In the genomic region with DNA sequence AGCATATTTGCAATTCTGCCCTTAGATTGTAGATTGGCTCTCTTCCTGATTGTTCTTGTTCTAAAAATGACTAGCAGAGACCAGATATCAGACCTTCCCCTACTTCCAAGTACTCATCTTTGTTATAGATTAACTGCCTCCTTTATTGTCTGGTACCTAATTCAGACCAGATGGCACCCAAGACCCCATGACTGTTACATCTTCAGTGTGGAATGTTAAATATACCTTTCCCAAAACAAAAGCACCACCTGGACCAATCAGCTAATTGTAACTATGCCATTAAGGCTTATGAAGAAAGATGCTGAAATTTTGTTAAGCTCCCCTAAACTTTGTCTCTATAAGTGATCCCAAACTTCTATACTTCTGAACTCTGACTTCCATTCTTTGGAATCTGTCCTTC, we compare ENCODE assay signal across 20 cellular contexts. TPM values are rescaled to one million over a fixed set of nuclear protein-coding genes. Genes with fewer than 3 reads are reported as not detected.
"Had no signal": no experiment of that assay in that cellular context is flagged by ENCODE, and none has a peak within 500 bp of the region (broad histone marks: within the 10 kb centered on the region; RNA-seq: fewer than 3 reads in every experiment).

No MANE protein-coding gene starts in this region.

- H3K27ac Mint-ChIP-seq: activated naive CD4-positive, alpha-beta T cell treated with anti-CD3 and anti-CD28 coated beads, Interleukin-2, amount 50 U/mL, for 24 hours; naive thymus-derived CD4-positive, alpha-beta T cell; progenitor cell of endocrine pancreas; stimulated activated effector memory CD8-positive, alpha-beta T cell treated with anti-CD3 and anti-CD28 coated beads, Interleukin-12 subunit alpha, Interleukin-12 subunit beta, amount 100 ng/mL, for 72 hours; T-helper 2 cell treated with Interferon-gamma antibody and Interleukin-4, amounts not matched to agents 5 μg/mL and 100 μg/mL, for 36 hours had no signal

- H3K27me3 ChIP-seq: body of pancreas, neutrophil, transverse colon had no signal

- H3K36me3 Mint-ChIP-seq: activated naive CD4-positive, alpha-beta T cell treated with anti-CD3 and anti-CD28 coated beads, Interleukin-2, amount 50 U/mL, for 24 hours; naive thymus-derived CD4-positive, alpha-beta T cell; stimulated activated effector memory CD8-positive, alpha-beta T cell treated with anti-CD3 and anti-CD28 coated beads, Interleukin-12 subunit alpha, Interleukin-12 subunit beta, amount 100 ng/mL, for 72 hours had no signal

- H3K4me1 ChIP-seq: body of pancreas had no signal

- H3K9me3 Mint-ChIP-seq: activated naive CD4-positive, alpha-beta T cell treated with anti-CD3 and anti-CD28 coated beads, Interleukin-2, amount 50 U/mL, for 24 hours; T-helper 2 cell treated with Interferon-gamma antibody and Interleukin-4, amounts not matched to agents 5 μg/mL and 100 μg/mL, for 36 hours had no signal

- H3K4me1 Mint-ChIP-seq: activated naive CD4-positive, alpha-beta T cell treated with anti-CD3 and anti-CD28 coated beads, Interleukin-2, amount 50 U/mL, for 24 hours; naive thymus-derived CD4-positive, alpha-beta T cell; stimulated activated effector memory CD8-positive, alpha-beta T cell treated with anti-CD3 and anti-CD28 coated beads, Interleukin-12 subunit alpha, Interleukin-12 subunit beta, amount 100 ng/mL, for 72 hours had no signal

- H3K27ac ChIP-seq: body of pancreas, lower lobe of right lung, neutrophil, transverse colon had no signal

- H3K36me3 ChIP-seq: lower lobe of right lung, neutrophil, transverse colon had no signal

- ATAC-seq: body of pancreas; left cardiac atrium; lower lobe of right lung; naive thymus-derived CD4-positive, alpha-beta T cell; right cardiac atrium; stimulated activated effector memory CD8-positive, alpha-beta T cell treated with anti-CD3 and anti-CD28 coated beads, Interleukin-12 subunit alpha, Interleukin-12 subunit beta, amount 100 ng/mL, for 72 hours had no signal

- H3K4me3 Mint-ChIP-seq: activated naive CD4-positive, alpha-beta T cell treated with anti-CD3 and anti-CD28 coated beads, Interleukin-2, amount 50 U/mL, for 24 hours; naive thymus-derived CD4-positive, alpha-beta T cell; stimulated activated effector memory CD8-positive, alpha-beta T cell treated with anti-CD3 and anti-CD28 coated beads, Interleukin-12 subunit alpha, Interleukin-12 subunit beta, amount 100 ng/mL, for 72 hours; T-helper 2 cell treated with Interferon-gamma antibody and Interleukin-4, amounts not matched to agents 5 μg/mL and 100 μg/mL, for 36 hours had no signal

- H3K4me3 ChIP-seq: body of pancreas, lower lobe of right lung, transverse colon had no signal

- DNase-seq: activated CD4-positive, alpha-beta T cell treated with anti-CD3 and anti-CD28 coated beads, Interleukin-2, amount 50 U/mL, for 4 hours; activated CD4-positive, CD25-positive, alpha-beta regulatory T cell treated with anti-CD3 and anti-CD28 coated beads, Interleukin-2, amount 50 U/mL, for 72 hours; activated effector memory CD4-positive, alpha-beta T cell treated with Interleukin-2 at 50 U/mL for 16 hours; activated T-cell treated with anti-CD3 and anti-CD28 coated beads, Interleukin-2, amount 50 U/mL, for 1 hour; amniotic stem cell; body of pancreas; central memory CD4-positive, alpha-beta T cell; cortex of kidney; effector memory CD4-positive, alpha-beta T cell; hippocampal formation; left cardiac atrium; lower lobe of right lung; naive thymus-derived CD4-positive, alpha-beta T cell; right cardiac atrium; transverse colon had no signal

- H3K9me3 ChIP-seq: body of pancreas, lower lobe of right lung, neutrophil, transverse colon had no signal

RNA-seq across cellular contexts. Expression of a gene that starts 12.0 kb away (rescaled TPM):
- polyA plus RNA-seq: naive thymus-derived CD4-positive, alpha-beta T cell had no signal
